ENCODE assay signal across 12 cellular contexts in the genomic region with DNA sequence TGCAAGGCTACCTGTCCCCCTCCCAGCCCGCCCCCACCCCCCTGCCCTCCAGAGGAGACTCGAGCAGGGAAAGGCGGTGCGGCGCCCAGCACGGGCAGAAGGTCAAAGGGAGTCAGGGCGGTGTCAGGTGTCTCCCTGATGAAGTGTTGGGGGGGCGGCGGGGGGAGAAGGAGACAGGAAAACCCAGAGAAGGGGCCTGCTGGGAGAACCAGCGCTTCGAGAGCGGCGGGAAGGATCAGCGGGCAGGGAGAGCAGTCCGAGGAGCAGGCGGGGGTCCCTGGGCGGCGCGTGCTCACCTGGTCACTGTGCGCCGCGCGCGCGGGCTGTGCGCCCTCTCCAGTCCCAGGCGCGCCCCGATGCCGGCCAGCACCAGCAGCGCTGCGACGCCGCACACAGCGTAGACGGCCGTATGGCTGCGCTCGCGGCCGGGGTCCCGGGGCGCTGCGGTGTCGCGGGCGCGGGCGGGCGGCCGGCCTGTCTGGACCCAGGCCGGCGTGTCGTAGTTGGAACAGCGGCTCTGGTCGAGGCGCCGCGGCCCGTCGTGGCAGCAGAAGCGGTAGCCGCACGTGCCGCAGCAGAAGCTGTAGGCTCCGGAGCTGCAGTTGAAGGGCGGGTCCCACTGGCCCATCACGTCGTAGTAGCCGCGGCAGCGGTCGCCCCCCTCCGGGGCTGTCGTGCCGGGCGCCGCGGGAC. TPM values are rescaled to one million over a fixed set of nuclear protein-coding genes. Genes with fewer than 3 reads are reported as not detected.
DNase-seq lines count a peak whose midpoint lies in the region; ATAC-seq and TF ChIP-seq lines count a peak whose summit lies in the region.
"Had no signal": no experiment of that assay in that cellular context is flagged by ENCODE, and none has a peak within 500 bp of the region (broad histone marks: within the 10 kb centered on the region; RNA-seq: fewer than 3 reads in every experiment).

No MANE protein-coding gene starts in this region.

- no peaks in the 10 kb centered on the region for H3K36me3 ChIP-seq in CD8-positive, alpha-beta memory T cell (ENCODE audit: insufficient read depth, low read length)
- H3K36me3 ChIP-seq in testis (ENCODE audit: low read depth, missing control alignments): no peaks in the 10 kb centered on the region

- peaks cover 3% of the 10 kb centered on the region for H3K36me3 Mint-ChIP-seq in activated T-helper 1 cell treated with anti-CD3 and anti-CD28 coated beads, Interleukin-12 subunit alpha, Interleukin-12 subunit beta, Interleukin-2, Interleukin-4 antibody, amounts not matched to agents 30 ng/mL and 10 ng/mL and 1 ng/mL, durations not matched to agents 14 hours and 24 hours and 36 hours (ENCODE audit: low read depth)
- H3K36me3 Mint-ChIP-seq in memory B cell: peaks cover 1% of the 10 kb centered on the region
- H3K36me3 Mint-ChIP-seq in activated naive CD8-positive, alpha-beta T cell treated with anti-CD3 and anti-CD28 coated beads for 36 hours: no peaks in the 10 kb centered on the region
- H3K36me3 Mint-ChIP-seq in CD8-positive, alpha-beta memory T cell: no peaks in the 10 kb centered on the region

- peaks cover 31% of the 10 kb centered on the region for H3K4me1 ChIP-seq in CD8-positive, alpha-beta memory T cell (ENCODE audit: insufficient read depth, low read length)
- H3K4me1 ChIP-seq in testis: peaks cover 5% of the 10 kb centered on the region

- no peak for TF ChIP-seq POLR2A in testis (IDR thresholded peaks at IDR 0.05)

- POLR2A ChIA-PET in CD8-positive, alpha-beta memory T cell (lab: Charles Lee): interaction anchor here (1.4 kb wide), 1 partner anchor 11 kb away, joined by 4 read pairs; no protein-coding TSS in a partner anchor

- DNase-seq in COR-L47 (lab: John Stamatoyannopoulos, UW) (peak; percentile 35), memory B cell (ENCODE audit: low spot score in 2 of 2) (peak in 1 of 2 donors; percentile 57), testis (no peak)
- no peak for DNase-seq in activated T-helper 1 cell treated with anti-CD3 and anti-CD28 coated beads, Interleukin-12 subunit alpha, Interleukin-12 subunit beta, Interleukin-2, Interleukin-4 antibody, amounts not matched to agents 30 ng/mL and 10 ng/mL and 1 ng/mL, durations not matched to agents 14 hours and 24 hours and 36 hours (ENCODE audit: low spot score)
- no peak for DNase-seq in activated naive CD8-positive, alpha-beta T cell treated with anti-CD3 and anti-CD28 coated beads for 36 hours
- DNase-seq in CD8-positive, alpha-beta memory T cell: no peak
- DNase-seq: activated CD4-positive, CD25-positive, alpha-beta regulatory T cell treated with anti-CD3 and anti-CD28 coated beads, Interleukin-2, amount 50 U/mL, for 72 hours; activated gamma-delta T cell treated with Interleukin-2 at 50 U/mL for 16 hours; NK-92 treated with Interleukin-12 subunit alpha and Interleukin-12 subunit beta, amount 100 ng/mL, for 24 hours had no signal

- CTCF ChIA-PET in CD8-positive, alpha-beta memory T cell (lab: Charles Lee): interaction anchor here (3.2 kb wide), 1 partner anchor 12 kb away, joined by 16 read pairs; the partner anchor contains the start of gene TNFRSF13C

- peaks cover 23% of the 10 kb centered on the region for H3K4me1 Mint-ChIP-seq in activated T-helper 1 cell treated with anti-CD3 and anti-CD28 coated beads, Interleukin-12 subunit alpha, Interleukin-12 subunit beta, Interleukin-2, Interleukin-4 antibody, amounts not matched to agents 30 ng/mL and 10 ng/mL and 1 ng/mL, durations not matched to agents 14 hours and 24 hours and 36 hours (ENCODE audit: low read depth)
- H3K4me1 Mint-ChIP-seq in memory B cell: peaks cover 43% of the 10 kb centered on the region
- H3K4me1 Mint-ChIP-seq in activated naive CD8-positive, alpha-beta T cell treated with anti-CD3 and anti-CD28 coated beads for 36 hours: peaks cover 25% of the 10 kb centered on the region
- peaks cover 11 to 35% (median 18%) of the 10 kb centered on the region in 3 donors for H3K4me1 Mint-ChIP-seq in CD8-positive, alpha-beta memory T cell

- WGBS in testis, 2 donors: 0 to 5% methylated on average over 5 to 57 of the region's 79 CpGs

- H3K27ac Mint-ChIP-seq in activated T-helper 1 cell treated with anti-CD3 and anti-CD28 coated beads, Interleukin-12 subunit alpha, Interleukin-12 subunit beta, Interleukin-2, Interleukin-4 antibody, amounts not matched to agents 30 ng/mL and 10 ng/mL and 1 ng/mL, durations not matched to agents 14 hours and 24 hours and 36 hours: no peak overlapping the region
- H3K27ac Mint-ChIP-seq in memory B cell: peak overlapping the region; percentile 86
- H3K27ac Mint-ChIP-seq in activated naive CD8-positive, alpha-beta T cell treated with anti-CD3 and anti-CD28 coated beads for 36 hours: no peak overlapping the region
- no peak overlapping the region for H3K27ac Mint-ChIP-seq in CD8-positive, alpha-beta memory T cell
- H3K27ac Mint-ChIP-seq: nephron had no signal

- no peaks in the 10 kb centered on the region for H3K9me3 ChIP-seq in CD8-positive, alpha-beta memory T cell (ENCODE audit: low read length)
- no peaks in the 10 kb centered on the region for H3K9me3 ChIP-seq in testis

- intact Hi-C loops in activated T-helper 1 cell treated with anti-CD3 and anti-CD28 coated beads, Interleukin-12 subunit alpha, Interleukin-12 subunit beta, Interleukin-2, Interleukin-4 antibody, amounts not matched to agents 30 ng/mL and 10 ng/mL and 1 ng/mL, durations not matched to agents 14 hours and 24 hours and 36 hours (cut with micrococcal nuclease): no loop called here
- intact Hi-C loops in testis (cut with DNase I; ENCODE audit: low total_unique reads): no loop called here

- H3K4me3 ChIP-seq in GM12875 (ENCODE audit: low read depth, low read length) (peak overlapping the region; percentile 58), testis (no peak overlapping the region)
- H3K4me3 ChIP-seq in CD8-positive, alpha-beta memory T cell (ENCODE audit: low read length): no peak overlapping the region

- peaks cover 47% of the 10 kb centered on the region for H3K27me3 ChIP-seq in CD8-positive, alpha-beta memory T cell (ENCODE audit: insufficient read depth, low read length, poor library complexity, severe bottlenecking)
- no peaks in the 10 kb centered on the region for H3K27me3 ChIP-seq in testis

- peak overlapping the region; percentile 42 for H3K4me3 Mint-ChIP-seq in activated T-helper 1 cell treated with anti-CD3 and anti-CD28 coated beads, Interleukin-12 subunit alpha, Interleukin-12 subunit beta, Interleukin-2, Interleukin-4 antibody, amounts not matched to agents 30 ng/mL and 10 ng/mL and 1 ng/mL, durations not matched to agents 14 hours and 24 hours and 36 hours
- peak overlapping the region; percentile 49 for H3K4me3 Mint-ChIP-seq in memory B cell
- H3K4me3 Mint-ChIP-seq in activated naive CD8-positive, alpha-beta T cell treated with anti-CD3 and anti-CD28 coated beads for 36 hours: no peak overlapping the region
- peak overlapping the region in 2 of 7 donors; percentile 37 to 68 for H3K4me3 Mint-ChIP-seq in CD8-positive, alpha-beta memory T cell

- H3K27ac ChIP-seq in CD8-positive, alpha-beta memory T cell (ENCODE audit: low read depth, low read length): no peak overlapping the region
- H3K27ac ChIP-seq in testis: no peak overlapping the region

- TF ChIP-seq CTCF in GM12875 (IDR thresholded peaks at IDR 0.05; ENCODE audit: borderline replicate concordance, insufficient read depth, low read depth, low read length) (no peak), testis (IDR thresholded peaks at IDR 0.05) (no peak)

- H3K9me3 Mint-ChIP-seq in activated T-helper 1 cell treated with anti-CD3 and anti-CD28 coated beads, Interleukin-12 subunit alpha, Interleukin-12 subunit beta, Interleukin-2, Interleukin-4 antibody, amounts not matched to agents 30 ng/mL and 10 ng/mL and 1 ng/mL, durations not matched to agents 14 hours and 24 hours and 36 hours: no peaks in the 10 kb centered on the region
- no peaks in the 10 kb centered on the region for H3K9me3 Mint-ChIP-seq in memory B cell
- no peaks in the 10 kb centered on the region for H3K9me3 Mint-ChIP-seq in activated naive CD8-positive, alpha-beta T cell treated with anti-CD3 and anti-CD28 coated beads for 36 hours
- H3K9me3 Mint-ChIP-seq in CD8-positive, alpha-beta memory T cell: no peaks in the 10 kb centered on the region
- H3K9me3 Mint-ChIP-seq: nephron had no signal

- peak; percentile 2 for ATAC-seq in memory B cell (ENCODE audit: low read depth)

- peaks cover 53% of the 10 kb centered on the region for H3K27me3 Mint-ChIP-seq in activated T-helper 1 cell treated with anti-CD3 and anti-CD28 coated beads, Interleukin-12 subunit alpha, Interleukin-12 subunit beta, Interleukin-2, Interleukin-4 antibody, amounts not matched to agents 30 ng/mL and 10 ng/mL and 1 ng/mL, durations not matched to agents 14 hours and 24 hours and 36 hours (ENCODE audit: insufficient read depth)
- peaks cover 10% of the 10 kb centered on the region for H3K27me3 Mint-ChIP-seq in memory B cell
- H3K27me3 Mint-ChIP-seq in activated naive CD8-positive, alpha-beta T cell treated with anti-CD3 and anti-CD28 coated beads for 36 hours: peaks cover 61% of the 10 kb centered on the region
- peaks cover 26 to 32% of the 10 kb centered on the region in 2 donors for H3K27me3 Mint-ChIP-seq in CD8-positive, alpha-beta memory T cell

RNA-seq across cellular contexts. Expression of gene SHISA8, which starts 0.9 kb away (rescaled TPM):
- 5.8 and 6.1 TPM in 2 replicates for total RNA-seq in activated T-helper 1 cell treated with anti-CD3 and anti-CD28 coated beads, Interleukin-12 subunit alpha, Interleukin-12 subunit beta, Interleukin-2, Interleukin-4 antibody, amounts not matched to agents 30 ng/mL and 10 ng/mL and 1 ng/mL, durations not matched to agents 14 hours and 24 hours and 36 hours
- total RNA-seq in activated naive CD8-positive, alpha-beta T cell treated with anti-CD3 and anti-CD28 coated beads for 36 hours: under 1 TPM; 0.56 to 0.68 TPM
- 1 to 10 TPM; 1.3 to 1.4 TPM for total RNA-seq in CD8-positive, alpha-beta memory T cell
- not detected for polyA plus RNA-seq in CD8-positive, alpha-beta memory T cell
- 1 to 10 TPM; 1.3 to 1.4 TPM for total RNA-seq in testis
- polyA plus RNA-seq in testis (ENCODE audit: insufficient read depth, low read depth, low replicate concordance): not detected
- total RNA-seq: fibroblast of villous mesenchyme had no signal

RNA-seq across cellular contexts. Expression of gene TNFRSF13C, which starts 12.6 kb away (rescaled TPM):
- 3.0 and 3.2 TPM in 2 replicates for total RNA-seq in activated T-helper 1 cell treated with anti-CD3 and anti-CD28 coated beads, Interleukin-12 subunit alpha, Interleukin-12 subunit beta, Interleukin-2, Interleukin-4 antibody, amounts not matched to agents 30 ng/mL and 10 ng/mL and 1 ng/mL, durations not matched to agents 14 hours and 24 hours and 36 hours
- total RNA-seq in activated naive CD8-positive, alpha-beta T cell treated with anti-CD3 and anti-CD28 coated beads for 36 hours: 1 to 10 TPM; 2.2 to 2.3 TPM
- 1 to 10 TPM; 5.4 to 5.9 TPM for total RNA-seq in CD8-positive, alpha-beta memory T cell
- polyA plus RNA-seq in CD8-positive, alpha-beta memory T cell: 2.0 TPM
- 1 to 10 TPM in 1 of 2 donors, under 1 TPM in 1; 0.56 to 1.9 TPM for total RNA-seq in testis
- polyA plus RNA-seq in testis (ENCODE audit: insufficient read depth, low read depth, low replicate concordance): 0.69 TPM

RNA-seq across cellular contexts. Expression of gene CENPM, which starts 33.0 kb away (rescaled TPM):
- total RNA-seq in activated T-helper 1 cell treated with anti-CD3 and anti-CD28 coated beads, Interleukin-12 subunit alpha, Interleukin-12 subunit beta, Interleukin-2, Interleukin-4 antibody, amounts not matched to agents 30 ng/mL and 10 ng/mL and 1 ng/mL, durations not matched to agents 14 hours and 24 hours and 36 hours: 82.0 and 84.6 TPM in 2 replicates
- total RNA-seq in activated naive CD8-positive, alpha-beta T cell treated with anti-CD3 and anti-CD28 coated beads for 36 hours: 10 to 100 TPM; 70.5 to 76.5 TPM
- 10 to 100 TPM; 73.2 to 77.5 TPM for total RNA-seq in CD8-positive, alpha-beta memory T cell
- polyA plus RNA-seq in CD8-positive, alpha-beta memory T cell: 19.2 TPM
- total RNA-seq in testis: 10 to 100 TPM; 15.5 to 28.2 TPM
- polyA plus RNA-seq in testis (ENCODE audit: insufficient read depth, low read depth, low replicate concordance): 15.7 TPM

RNA-seq across cellular contexts. Expression of gene SEPTIN3, which starts 55.3 kb away (rescaled TPM):
- 7.0 and 7.9 TPM in 2 replicates for total RNA-seq in activated T-helper 1 cell treated with anti-CD3 and anti-CD28 coated beads, Interleukin-12 subunit alpha, Interleukin-12 subunit beta, Interleukin-2, Interleukin-4 antibody, amounts not matched to agents 30 ng/mL and 10 ng/mL and 1 ng/mL, durations not matched to agents 14 hours and 24 hours and 36 hours
- total RNA-seq in activated naive CD8-positive, alpha-beta T cell treated with anti-CD3 and anti-CD28 coated beads for 36 hours: under 1 TPM; 0.27 to 0.38 TPM
- under 1 TPM; 0.33 to 0.51 TPM for total RNA-seq in CD8-positive, alpha-beta memory T cell
- polyA plus RNA-seq in CD8-positive, alpha-beta memory T cell: not detected
- 1 to 10 TPM; 1.6 to 2.2 TPM for total RNA-seq in testis
- polyA plus RNA-seq in testis (ENCODE audit: insufficient read depth, low read depth, low replicate concordance): 2.4 TPM
